Comparison of ENCODE assay signal across 16 cellular contexts in genomic region chr1:36238433-36238832, GRCh38. TPM values are rescaled to one million over a fixed set of nuclear protein-coding genes. Genes with fewer than 3 reads are reported as not detected.
A peak's percentile ranks its signal among the peaks of the same experiment; 100 is the strongest.
DNase-seq lines count a peak whose midpoint lies in the region; TF ChIP-seq lines count a peak whose summit lies in the region.
"Had no signal": no experiment of that assay in that cellular context is flagged by ENCODE, and none has a peak within 500 bp of the region (broad histone marks: within the 10 kb centered on the region; RNA-seq: fewer than 3 reads in every experiment).

No MANE protein-coding gene starts in this region.

- H3K27me3 Mint-ChIP-seq in neural crest cell (ENCODE audit: low read depth) = no peaks in the 10 kb centered on the region
- H3K27me3 Mint-ChIP-seq: activated CD8-positive, alpha-beta memory T cell treated with anti-CD3 and anti-CD28 coated beads, Interleukin-2, amount 10 ng/mL, durations not matched to agents 7 days and 5 days; effector memory CD8-positive, alpha-beta T cell; stimulated activated naive CD8-positive, alpha-beta T cell treated with anti-CD3 and anti-CD28 coated beads, Interleukin-15, Interleukin-2, amounts not matched to agents 100 ng/mL and 50 ng/mL, for 24 hours had no signal

- peak overlapping the region in 32 of 59 donors; percentile 4 to 75 (median 40) for H3K27ac ChIP-seq in dorsolateral prefrontal cortex
- H3K27ac ChIP-seq: lower lobe of right lung had no signal

- no peak overlapping the region for H3K4me3 Mint-ChIP-seq in neural crest cell
- H3K4me3 Mint-ChIP-seq: activated CD8-positive, alpha-beta memory T cell treated with anti-CD3 and anti-CD28 coated beads, Interleukin-2, amount 10 ng/mL, durations not matched to agents 7 days and 5 days; CD8-positive, alpha-beta T cell; effector memory CD8-positive, alpha-beta T cell; stimulated activated naive CD8-positive, alpha-beta T cell treated with anti-CD3 and anti-CD28 coated beads, Interleukin-15, Interleukin-2, amounts not matched to agents 100 ng/mL and 50 ng/mL, for 24 hours had no signal

- intact Hi-C loops in dorsolateral prefrontal cortex (cut with DNase I) = no loop called here

- no peak for TF ChIP-seq CTCF in dorsolateral prefrontal cortex (IDR thresholded peaks at IDR 0.05 in 54 of 56, conservative IDR thresholded peaks at IDR 0.05 in 2 of 56; ENCODE audit: low read depth in 1 of 56, partially characterized antibody in 56 of 56)
- TF ChIP-seq CTCF in neural crest cell (conservative IDR thresholded peaks at IDR 0.05) = no peak

- no peaks in the 10 kb centered on the region for H3K27me3 ChIP-seq in dorsolateral prefrontal cortex

- peak; percentile 45 for DNase-seq in AG08396 (ENCODE audit: low spot score)
- peak; percentile 56 for DNase-seq in HCEC 1CT
- DNase-seq in dorsolateral prefrontal cortex = no peak
- DNase-seq in neural crest cell (ENCODE audit: low read depth, low spot score) = no peak
- DNase-seq in GM19238 (ENCODE audit: insufficient read length, low spot score) = no peak
- DNase-seq in GDM1 (lab: John Stamatoyannopoulos, UW) = no peak
- no peak for DNase-seq in NCI-H69 (lab: John Stamatoyannopoulos, UW)
- DNase-seq in T-helper 9 cell = no peak
- DNase-seq: activated CD8-positive, alpha-beta memory T cell treated with anti-CD3 and anti-CD28 coated beads, Interleukin-2, amount 10 ng/mL, durations not matched to agents 7 days and 5 days; CD8-positive, alpha-beta T cell; effector memory CD8-positive, alpha-beta T cell; lower lobe of right lung; NCI-H1417; NCI-H526; stimulated activated CD4-positive, alpha-beta T cell treated with anti-CD3 and anti-CD28 coated beads, Interleukin-4, amount 100 ng/mL, for 4 hours had no signal

- H3K4me1 Mint-ChIP-seq in neural crest cell = peaks cover 28% of the 10 kb centered on the region

- no peaks in the 10 kb centered on the region for H3K9me3 Mint-ChIP-seq in neural crest cell
- H3K9me3 Mint-ChIP-seq: CD8-positive, alpha-beta T cell; effector memory CD8-positive, alpha-beta T cell; stimulated activated naive CD8-positive, alpha-beta T cell treated with anti-CD3 and anti-CD28 coated beads, Interleukin-15, Interleukin-2, amounts not matched to agents 100 ng/mL and 50 ng/mL, for 24 hours had no signal

- H3K4me3 ChIP-seq in dorsolateral prefrontal cortex = peak overlapping the region in 5 of 59 donors; percentile 0 to 14 (median 8)
- H3K4me3 ChIP-seq: lower lobe of right lung had no signal

- peaks cover 5% of the 10 kb centered on the region for H3K36me3 Mint-ChIP-seq in neural crest cell (ENCODE audit: low read depth)

- H3K27ac Mint-ChIP-seq in neural crest cell (ENCODE audit: unreplicated experiment) = peak overlapping the region; percentile 8
- H3K27ac Mint-ChIP-seq: stimulated activated naive CD8-positive, alpha-beta T cell treated with anti-CD3 and anti-CD28 coated beads, Interleukin-15, Interleukin-2, amounts not matched to agents 100 ng/mL and 50 ng/mL, for 24 hours had no signal

RNA-seq across cellular contexts. Expression of gene THRAP3, which starts 14.2 kb away (rescaled TPM):
- total RNA-seq in dorsolateral prefrontal cortex (10 to 100 TPM; 55.1 to 96.7 (median 78.0) TPM), neural crest cell (167 and 170 TPM in 2 replicates)

Comparison
In these comparisons a context has a peak if more than half of its experiments do, and no peak if none do; other contexts are left out.
1. DNase-seq: peak in AG08396 (single experiment) and HCEC 1CT (single experiment); none in dorsolateral prefrontal cortex (0 of 10), neural crest cell (single experiment), GM19238 (single experiment), GDM1 (single experiment), NCI-H69 (single experiment) and T-helper 9 cell (single experiment).